In the genomic region with DNA sequence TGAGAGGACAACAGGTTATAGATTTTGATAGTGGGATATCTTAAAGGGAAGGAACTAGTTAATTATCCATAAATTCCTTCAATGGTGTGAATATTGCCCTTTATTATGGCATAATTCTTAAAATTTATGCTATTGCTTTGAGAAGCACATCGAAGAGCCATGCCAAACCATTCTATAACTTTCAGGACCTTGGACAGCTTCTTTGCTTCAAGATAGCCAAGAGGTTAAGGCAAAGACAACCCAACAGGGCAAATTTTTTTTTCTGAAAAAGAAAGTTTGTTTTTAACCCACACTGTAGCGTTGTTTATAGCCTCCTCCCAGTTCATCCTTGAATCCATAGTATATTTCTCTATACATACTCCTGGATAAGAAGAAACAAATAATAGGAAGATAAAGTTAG, we compare ENCODE assay signal across 15 cellular contexts.
DNase-seq lines count a peak whose midpoint lies in the region; ATAC-seq and TF ChIP-seq lines count a peak whose summit lies in the region.
"Had no signal": no experiment of that assay in that cellular context is flagged by ENCODE, and none has a peak within 500 bp of the region (broad histone marks: within the 10 kb centered on the region; RNA-seq: fewer than 3 reads in every experiment).

No MANE protein-coding gene starts in this region.

- no peak overlapping the region for H3K9ac ChIP-seq in MM.1S (ENCODE audit: low read length)

- H3K4me2 ChIP-seq in MM.1S (ENCODE audit: low read depth, low read length): no peak overlapping the region

- DNase-seq in GM13976 (ENCODE audit: low spot score) (peak; percentile 10), MM.1S (peak; percentile 61), amniotic epithelial cell (ENCODE audit: low read depth) (peak; percentile 63), iris pigment epithelial cell (ENCODE audit: low read depth) (peak; percentile 0), NCI-H1105 (lab: John Stamatoyannopoulos, UW) (no peak)
- DNase-seq in stimulated activated CD4-positive, alpha-beta T cell treated with anti-CD3 and anti-CD28 coated beads, Interleukin-15, amount 100 ng/mL, for 24 hours: no peak
- no peak for DNase-seq in stimulated activated CD8-positive, alpha-beta memory T cell treated with anti-CD3 and anti-CD28 coated beads, Interleukin-4, amount 100 ng/mL, for 48 hours
- DNase-seq: activated CD4-positive, alpha-beta T cell treated with anti-CD3 and anti-CD28 coated beads, Interleukin-2, amount 50 U/mL, for 48 hours; foreskin melanocyte; left ventricle myocardium inferior; NCI-H446 treated with DMSO at 0.1 percent for 48 hours; stimulated activated naive CD4-positive, alpha-beta T cell; SW 1271 had no signal

- H2AFZ ChIP-seq in MM.1S (ENCODE audit: low read length): no peak overlapping the region

- H3K27me3 ChIP-seq in MM.1S (replicated peaks; ENCODE audit: insufficient read depth, low read length): no peaks in the 10 kb centered on the region

- in situ Hi-C loops in GM13976 (cut with MboI; ENCODE audit: low sequenced_read_pairs, unreplicated experiment): no loop called here

- no peaks in the 10 kb centered on the region for H3K9me3 ChIP-seq in MM.1S (replicated peaks; ENCODE audit: insufficient read depth, low read length)

- H4K20me1 ChIP-seq in MM.1S (ENCODE audit: insufficient read depth, low read length): no peaks in the 10 kb centered on the region

- no peak overlapping the region for H3K4me3 Mint-ChIP-seq in activated T-helper 17 cell treated with anti-CD3 and anti-CD28 coated beads, Interleukin-2, amount 50 U/mL, for 72 hours
- H3K4me3 Mint-ChIP-seq: CD4-positive, CD25-positive, alpha-beta regulatory T cell had no signal

- no peaks in the 10 kb centered on the region for H3K36me3 ChIP-seq in MM.1S (replicated peaks; ENCODE audit: insufficient read depth, low read length)
- H3K36me3 ChIP-seq: left ventricle myocardium inferior had no signal

- no peak overlapping the region for H3K27ac Mint-ChIP-seq in activated T-helper 17 cell treated with anti-CD3 and anti-CD28 coated beads, Interleukin-2, amount 50 U/mL, for 72 hours
- H3K27ac Mint-ChIP-seq: CD4-positive, CD25-positive, alpha-beta regulatory T cell had no signal

- H3K4me3 ChIP-seq in MM.1S (ENCODE audit: low read length): no peak overlapping the region
- H3K4me3 ChIP-seq: left ventricle myocardium inferior had no signal

- TF ChIP-seq CTCF in GM13976 (IDR thresholded peaks at IDR 0.05; ENCODE audit: borderline replicate concordance, control extremely low read depth, extremely low read depth, insufficient read depth, missing control alignments) (no peak), MM.1S (IDR thresholded peaks at IDR 0.05; ENCODE audit: low read length) (no peak)

- H3K79me2 ChIP-seq in MM.1S (ENCODE audit: low read length): no peaks in the 10 kb centered on the region

- no peaks in the 10 kb centered on the region for H3K36me3 Mint-ChIP-seq in activated T-helper 17 cell treated with anti-CD3 and anti-CD28 coated beads, Interleukin-2, amount 50 U/mL, for 72 hours (ENCODE audit: low read depth)
- H3K36me3 Mint-ChIP-seq: CD4-positive, CD25-positive, alpha-beta regulatory T cell had no signal

- no peaks in the 10 kb centered on the region for H3K9me3 Mint-ChIP-seq in activated T-helper 17 cell treated with anti-CD3 and anti-CD28 coated beads, Interleukin-2, amount 50 U/mL, for 72 hours

- no peaks in the 10 kb centered on the region for H3F3A ChIP-seq in MM.1S (ENCODE audit: insufficient read depth, low read length)

- H3K4me1 Mint-ChIP-seq in activated T-helper 17 cell treated with anti-CD3 and anti-CD28 coated beads, Interleukin-2, amount 50 U/mL, for 72 hours: no peaks in the 10 kb centered on the region
- H3K4me1 Mint-ChIP-seq: CD4-positive, CD25-positive, alpha-beta regulatory T cell had no signal

- no peaks in the 10 kb centered on the region for H3K27me3 Mint-ChIP-seq in activated T-helper 17 cell treated with anti-CD3 and anti-CD28 coated beads, Interleukin-2, amount 50 U/mL, for 72 hours
- H3K27me3 Mint-ChIP-seq: CD4-positive, CD25-positive, alpha-beta regulatory T cell had no signal

- H3K9me2 ChIP-seq in MM.1S (replicated peaks; ENCODE audit: insufficient read depth, low read length): no peaks in the 10 kb centered on the region

- no peak for ATAC-seq in activated T-helper 17 cell treated with anti-CD3 and anti-CD28 coated beads, Interleukin-2, amount 50 U/mL, for 72 hours (replicated peaks)

- H3K4me1 ChIP-seq in MM.1S (ENCODE audit: low read length): no peaks in the 10 kb centered on the region
- H3K4me1 ChIP-seq: left ventricle myocardium inferior had no signal

- H3K27ac ChIP-seq in MM.1S (ENCODE audit: low read length): no peak overlapping the region
- H3K27ac ChIP-seq: left ventricle myocardium inferior had no signal

Comparison
In these comparisons a context has a peak if more than half of its experiments do, and no peak if none do; other contexts are left out.
1. DNase-seq: peak in GM13976 (single experiment), MM.1S (single experiment), amniotic epithelial cell (single experiment) and iris pigment epithelial cell (single experiment); none in stimulated activated CD4-positive, alpha-beta T cell treated with anti-CD3 and anti-CD28 coated beads, Interleukin-15, amount 100 ng/mL, for 24 hours (single experiment), NCI-H1105 (single experiment) and stimulated activated CD8-positive, alpha-beta memory T cell treated with anti-CD3 and anti-CD28 coated beads, Interleukin-4, amount 100 ng/mL, for 48 hours (single experiment).